1 cellular context compared by ENCODE assay signal in the genomic region with DNA sequence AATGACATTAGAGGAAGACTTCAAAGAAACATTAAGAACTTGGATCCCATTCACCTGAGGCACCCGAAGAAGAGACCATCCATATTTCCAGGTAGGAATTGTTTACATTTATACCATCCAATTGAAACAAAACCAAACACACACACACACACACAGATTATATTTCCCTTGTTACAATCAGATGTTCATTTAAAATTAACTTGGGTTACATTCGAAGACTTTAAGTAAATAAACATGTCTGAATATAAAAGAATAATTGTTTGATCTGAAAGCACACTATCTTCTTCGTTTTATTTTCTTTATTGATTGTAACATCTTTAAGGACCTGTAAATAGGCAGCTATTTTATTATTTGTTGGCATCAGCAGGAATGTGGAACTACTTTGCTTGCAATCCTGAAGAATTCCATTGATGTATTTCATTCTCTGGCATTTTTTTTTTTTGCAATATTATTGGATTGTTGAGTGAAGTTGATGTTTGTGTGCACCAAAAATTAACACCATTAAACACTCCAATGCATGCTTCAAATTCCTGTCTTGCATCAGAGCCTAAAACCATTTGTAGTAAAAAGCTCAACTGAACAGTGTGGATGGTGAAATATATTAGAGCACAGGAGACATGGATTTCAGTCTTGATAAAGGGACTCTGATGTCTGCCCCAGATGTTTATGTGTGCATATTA.
A peak's percentile ranks its signal among the peaks of the same experiment; 100 is the strongest.
TF ChIP-seq lines count a peak whose summit lies in the region.

No MANE protein-coding gene starts in this region.

TF ChIP-seq in HEK293, 187 proteins besides CTCF, POLR2A, EP300 and RAD21:
- TF ChIP-seq FEZF1 (tag by site-specific recombination; IDR thresholded peaks at IDR 0.05) (peak; percentile 73), ZNF768 (tag by site-specific recombination; IDR thresholded peaks at IDR 0.05) (no peak)
- TF ChIP-seq, protein P1, sequence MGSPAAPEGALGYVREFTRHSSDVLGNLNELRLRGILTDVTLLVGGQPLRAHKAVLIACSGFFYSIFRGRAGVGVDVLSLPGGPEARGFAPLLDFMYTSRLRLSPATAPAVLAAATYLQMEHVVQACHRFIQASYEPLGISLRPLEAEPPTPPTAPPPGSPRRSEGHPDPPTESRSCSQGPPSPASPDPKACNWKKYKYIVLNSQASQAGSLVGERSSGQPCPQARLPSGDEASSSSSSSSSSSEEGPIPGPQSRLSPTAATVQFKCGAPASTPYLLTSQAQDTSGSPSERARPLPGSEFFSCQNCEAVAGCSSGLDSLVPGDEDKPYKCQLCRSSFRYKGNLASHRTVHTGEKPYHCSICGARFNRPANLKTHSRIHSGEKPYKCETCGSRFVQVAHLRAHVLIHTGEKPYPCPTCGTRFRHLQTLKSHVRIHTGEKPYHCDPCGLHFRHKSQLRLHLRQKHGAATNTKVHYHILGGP (tag by site-specific recombination; IDR thresholded peaks at IDR 0.05) = peak; percentile 68
